ENCODE assay signal across 14 cellular contexts in the genomic region with DNA sequence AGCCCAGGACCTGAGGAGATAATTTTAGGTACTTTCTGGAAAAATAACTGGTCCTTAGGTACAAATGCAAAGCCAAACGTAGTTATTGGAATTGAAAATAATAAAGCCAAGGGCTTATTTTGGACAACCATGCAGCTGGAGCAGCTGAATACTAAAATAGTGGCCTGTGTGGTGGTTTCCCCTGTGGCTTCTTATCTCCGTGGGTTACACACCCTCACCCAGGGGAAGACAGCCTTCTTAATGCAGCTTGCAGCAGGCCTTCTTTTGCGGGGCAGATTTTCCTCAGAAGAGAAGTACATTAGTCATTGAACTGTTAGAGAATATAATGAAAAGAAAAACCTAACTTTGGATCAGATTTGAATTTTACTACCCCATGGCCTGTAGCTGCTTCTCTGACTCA.
DNase-seq lines count a peak whose midpoint lies in the region; ATAC-seq, FAIRE-seq and TF ChIP-seq lines count a peak whose summit lies in the region.
"Had no signal": no experiment of that assay in that cellular context is flagged by ENCODE, and none has a peak within 500 bp of the region (broad histone marks: within the 10 kb centered on the region; RNA-seq: fewer than 3 reads in every experiment).

No MANE protein-coding gene starts in this region.

- H3K27ac ChIP-seq in left ventricle myocardium inferior (replicated peaks) = peak overlapping the region; percentile 17
- H3K27ac ChIP-seq in astrocyte (ENCODE audit: low read depth, low read length) = no peak overlapping the region
- H3K27ac ChIP-seq in SJCRH30 = no peak overlapping the region
- H3K27ac ChIP-seq: prostate gland had no signal

- H3K4me1 Mint-ChIP-seq in astrocyte (ENCODE audit: low read depth, unreplicated experiment) = peaks cover 32% of the 10 kb centered on the region
- peaks cover 6 to 18% of the 10 kb centered on the region in 2 donors for H3K4me1 Mint-ChIP-seq in stimulated activated naive B cell treated with anti-CD40 and anti-IgM and Interleukin-4, amounts not matched to agents 10 μg/mL and 1 μg/mL and 100 μg/mL, for 72 hours

- no peak overlapping the region for H2AFZ ChIP-seq in Loucy (ENCODE audit: low read length)
- H2AFZ ChIP-seq in astrocyte (ENCODE audit: low read depth, low read length) = no peak overlapping the region

- H3K4me3 ChIP-seq in left ventricle myocardium inferior (no peak overlapping the region), Loucy (ENCODE audit: low read length, poor library complexity, severe bottlenecking) (peak overlapping the region; percentile 5), astrocyte (ENCODE audit: insufficient read depth, low read depth, low read length) (no peak overlapping the region), SJCRH30 (no peak overlapping the region)
- H3K4me3 ChIP-seq: prostate gland had no signal

- peaks cover 8% of the 10 kb centered on the region for H3K36me3 Mint-ChIP-seq in astrocyte (ENCODE audit: low read depth, unreplicated experiment)
- no peaks in the 10 kb centered on the region for H3K36me3 Mint-ChIP-seq in stimulated activated naive B cell treated with anti-CD40 and anti-IgM and Interleukin-4, amounts not matched to agents 10 μg/mL and 1 μg/mL and 100 μg/mL, for 72 hours
- H3K36me3 Mint-ChIP-seq: activated naive CD4-positive, alpha-beta T cell treated with anti-CD3 and anti-CD28 coated beads, Interleukin-2, amount 50 U/mL, for 24 hours had no signal

- peaks cover 6% of the 10 kb centered on the region; the same call in 1 of the 2 replicates for H3F3A ChIP-seq in Loucy (ENCODE audit: low read depth)

- H4K20me1 ChIP-seq in Loucy (ENCODE audit: insufficient read depth, low read length, poor library complexity, severe bottlenecking) (no peaks in the 10 kb centered on the region), astrocyte (ENCODE audit: insufficient read depth, low read length) (peaks cover 31% of the 10 kb centered on the region)

- H3K4me1 ChIP-seq in left ventricle myocardium inferior (peaks cover 64% of the 10 kb centered on the region), Loucy (ENCODE audit: insufficient read depth, low read length, poor library complexity, severe bottlenecking) (peaks cover 40% of the 10 kb centered on the region), astrocyte (ENCODE audit: insufficient read depth, low read length) (peaks cover 7% of the 10 kb centered on the region), SJCRH30 (peaks cover 52% of the 10 kb centered on the region)
- H3K4me1 ChIP-seq: prostate gland had no signal

- no peak for ATAC-seq in Right ventricle myocardium inferior
- peak; percentile 60 to 69 for ATAC-seq in stimulated activated naive B cell treated with anti-CD40 and anti-IgM and Interleukin-4, amounts not matched to agents 10 μg/mL and 1 μg/mL and 100 μg/mL, for 72 hours (replicated peaks)
- ATAC-seq in GM21528 (IDR thresholded peaks at IDR 0.05; ENCODE audit: low FRiP score, unreplicated experiment) = no peak

- H3K4me2 ChIP-seq in Loucy (ENCODE audit: low read depth, low read length, poor library complexity, severe bottlenecking) (peak overlapping the region; percentile 53), astrocyte (ENCODE audit: low read length) (no peak overlapping the region)

- no peak for FAIRE-seq in astrocyte (lab: Jason Lieb, UNC)

- H3K27me3 Mint-ChIP-seq in astrocyte (ENCODE audit: low read depth, unreplicated experiment) = no peaks in the 10 kb centered on the region
- H3K27me3 Mint-ChIP-seq in stimulated activated naive B cell treated with anti-CD40 and anti-IgM and Interleukin-4, amounts not matched to agents 10 μg/mL and 1 μg/mL and 100 μg/mL, for 72 hours = peaks cover 0 to 5% of the 10 kb centered on the region in 2 donors
- H3K27me3 Mint-ChIP-seq: activated naive CD4-positive, alpha-beta T cell treated with anti-CD3 and anti-CD28 coated beads, Interleukin-2, amount 50 U/mL, for 24 hours; stimulated activated naive CD8-positive, alpha-beta T cell treated with anti-CD3 and anti-CD28 coated beads, Interleukin-15, Interleukin-2, amounts not matched to agents 100 ng/mL and 50 ng/mL, for 24 hours had no signal

- H3K27me3 ChIP-seq in left ventricle myocardium inferior (ENCODE audit: low read depth) (no peaks in the 10 kb centered on the region), Loucy (ENCODE audit: insufficient read depth, low read length, poor library complexity, severe bottlenecking) (no peaks in the 10 kb centered on the region), astrocyte (ENCODE audit: insufficient read depth, low read length) (no peaks in the 10 kb centered on the region), SJCRH30 (no peaks in the 10 kb centered on the region)

- H3K27ac Mint-ChIP-seq in astrocyte (ENCODE audit: unreplicated experiment) = no peak overlapping the region
- no peak overlapping the region for H3K27ac Mint-ChIP-seq in stimulated activated naive B cell treated with anti-CD40 and anti-IgM and Interleukin-4, amounts not matched to agents 10 μg/mL and 1 μg/mL and 100 μg/mL, for 72 hours
- H3K27ac Mint-ChIP-seq: activated naive CD4-positive, alpha-beta T cell treated with anti-CD3 and anti-CD28 coated beads, Interleukin-2, amount 50 U/mL, for 24 hours; stimulated activated naive CD8-positive, alpha-beta T cell treated with anti-CD3 and anti-CD28 coated beads, Interleukin-15, Interleukin-2, amounts not matched to agents 100 ng/mL and 50 ng/mL, for 24 hours had no signal

- intact Hi-C loops in left ventricle myocardium inferior (cut with micrococcal nuclease) (no loop called here), Right ventricle myocardium inferior (cut with DNase I) (no loop called here)

- H3K4me3 Mint-ChIP-seq in astrocyte (ENCODE audit: unreplicated experiment) = no peak overlapping the region
- no peak overlapping the region for H3K4me3 Mint-ChIP-seq in stimulated activated naive B cell treated with anti-CD40 and anti-IgM and Interleukin-4, amounts not matched to agents 10 μg/mL and 1 μg/mL and 100 μg/mL, for 72 hours
- H3K4me3 Mint-ChIP-seq: activated naive CD4-positive, alpha-beta T cell treated with anti-CD3 and anti-CD28 coated beads, Interleukin-2, amount 50 U/mL, for 24 hours; stimulated activated naive CD8-positive, alpha-beta T cell treated with anti-CD3 and anti-CD28 coated beads, Interleukin-15, Interleukin-2, amounts not matched to agents 100 ng/mL and 50 ng/mL, for 24 hours had no signal

- H3K9me3 ChIP-seq in left ventricle myocardium inferior (replicated peaks) (no peaks in the 10 kb centered on the region), Loucy (ENCODE audit: insufficient read depth, low read depth, low read length) (no peaks in the 10 kb centered on the region), astrocyte (ENCODE audit: insufficient read depth, low read depth, low read length) (no peaks in the 10 kb centered on the region), SJCRH30 (replicated peaks) (no peaks in the 10 kb centered on the region)
- H3K9me3 ChIP-seq: prostate gland had no signal

- TF ChIP-seq CTCF in left ventricle myocardium inferior (IDR thresholded peaks at IDR 0.05; ENCODE audit: borderline replicate concordance) = no peak
- TF ChIP-seq CTCF in Loucy (conservative IDR thresholded peaks at IDR 0.05; ENCODE audit: low read length) = no peak
- TF ChIP-seq CTCF in astrocyte (IDR thresholded peaks at IDR 0.05; ENCODE audit: insufficient read depth, low read depth, low read length) = no peak

- DNase-seq in left ventricle myocardium inferior (no peak), Right ventricle myocardium inferior (ENCODE audit: missing footprints) (no peak), astrocyte (ENCODE audit: low read depth) (peak; percentile 53), SJCRH30 (no peak), NCI-H1417 (lab: John Stamatoyannopoulos, UW) (no peak)
- no peak for DNase-seq in stimulated activated naive B cell treated with anti-CD40 and anti-IgM and Interleukin-4, amounts not matched to agents 10 μg/mL and 1 μg/mL and 100 μg/mL, for 72 hours
- DNase-seq: DMS53; KG1; stimulated activated CD4-positive, alpha-beta T cell treated with anti-CD3 and anti-CD28 coated beads, Interleukin-1b, Interleukin-23, amount 100 ng/mL, for 48 hours had no signal

- no peaks in the 10 kb centered on the region for H3K9me3 Mint-ChIP-seq in astrocyte (ENCODE audit: unreplicated experiment)
- H3K9me3 Mint-ChIP-seq in stimulated activated naive B cell treated with anti-CD40 and anti-IgM and Interleukin-4, amounts not matched to agents 10 μg/mL and 1 μg/mL and 100 μg/mL, for 72 hours = no peaks in the 10 kb centered on the region
- H3K9me3 Mint-ChIP-seq: activated naive CD4-positive, alpha-beta T cell treated with anti-CD3 and anti-CD28 coated beads, Interleukin-2, amount 50 U/mL, for 24 hours; stimulated activated naive CD8-positive, alpha-beta T cell treated with anti-CD3 and anti-CD28 coated beads, Interleukin-15, Interleukin-2, amounts not matched to agents 100 ng/mL and 50 ng/mL, for 24 hours had no signal

- H3K9me2 ChIP-seq in Loucy (replicated peaks; ENCODE audit: low read depth, low read length) = no peaks in the 10 kb centered on the region

- H3K79me2 ChIP-seq in Loucy (ENCODE audit: insufficient read depth, low read length) = no peaks in the 10 kb centered on the region
- peaks cover 52% of the 10 kb centered on the region for H3K79me2 ChIP-seq in astrocyte (ENCODE audit: insufficient read depth, low read length)

- H3K9ac ChIP-seq in Loucy (ENCODE audit: low read depth, low read length, poor library complexity, severe bottlenecking) = peak overlapping the region; percentile 33
- no peak overlapping the region for H3K9ac ChIP-seq in astrocyte (ENCODE audit: low read length)

- H3K36me3 ChIP-seq in left ventricle myocardium inferior = no peaks in the 10 kb centered on the region
- H3K36me3 ChIP-seq in Loucy (ENCODE audit: insufficient read depth, low read length) = no peaks in the 10 kb centered on the region
- H3K36me3 ChIP-seq in astrocyte (ENCODE audit: insufficient read depth, low read length) = no peaks in the 10 kb centered on the region
- no peaks in the 10 kb centered on the region for H3K36me3 ChIP-seq in SJCRH30
- H3K36me3 ChIP-seq: prostate gland had no signal

Comparison
In these comparisons a context has a peak if more than half of its experiments do, and no peak if none do; other contexts are left out.
1. ATAC-seq: peak in stimulated activated naive B cell treated with anti-CD40 and anti-IgM and Interleukin-4, amounts not matched to agents 10 μg/mL and 1 μg/mL and 100 μg/mL, for 72 hours (2 of 2); none in Right ventricle myocardium inferior (single experiment) and GM21528 (single experiment).